1 cellular context compared by ENCODE assay signal in the genomic region with DNA sequence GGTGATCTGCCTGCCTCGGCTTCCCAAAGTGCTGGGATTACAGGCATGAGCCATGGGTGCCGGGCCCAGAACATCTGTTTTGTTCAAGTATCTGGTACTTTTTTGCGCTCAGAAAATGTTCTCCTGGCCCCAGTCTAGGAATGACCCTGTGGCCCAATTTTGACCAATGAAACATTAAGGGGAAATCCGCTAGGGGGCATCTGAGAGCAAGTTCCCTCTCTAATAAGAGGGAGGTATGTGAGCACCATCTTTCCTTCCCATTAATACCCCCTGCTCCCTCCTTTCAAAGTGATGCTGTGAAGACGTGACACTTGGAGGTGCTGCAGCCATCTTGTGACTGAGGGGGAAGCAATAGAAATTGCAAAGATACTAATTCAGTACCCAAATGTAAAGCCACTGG.
TF ChIP-seq lines count a peak whose summit lies in the region.

No MANE protein-coding gene starts in this region.

TF ChIP-seq in GM23338, 12 proteins besides CTCF, POLR2A, EP300 and RAD21 (continued from another document):
- TF ChIP-seq, protein P1, sequence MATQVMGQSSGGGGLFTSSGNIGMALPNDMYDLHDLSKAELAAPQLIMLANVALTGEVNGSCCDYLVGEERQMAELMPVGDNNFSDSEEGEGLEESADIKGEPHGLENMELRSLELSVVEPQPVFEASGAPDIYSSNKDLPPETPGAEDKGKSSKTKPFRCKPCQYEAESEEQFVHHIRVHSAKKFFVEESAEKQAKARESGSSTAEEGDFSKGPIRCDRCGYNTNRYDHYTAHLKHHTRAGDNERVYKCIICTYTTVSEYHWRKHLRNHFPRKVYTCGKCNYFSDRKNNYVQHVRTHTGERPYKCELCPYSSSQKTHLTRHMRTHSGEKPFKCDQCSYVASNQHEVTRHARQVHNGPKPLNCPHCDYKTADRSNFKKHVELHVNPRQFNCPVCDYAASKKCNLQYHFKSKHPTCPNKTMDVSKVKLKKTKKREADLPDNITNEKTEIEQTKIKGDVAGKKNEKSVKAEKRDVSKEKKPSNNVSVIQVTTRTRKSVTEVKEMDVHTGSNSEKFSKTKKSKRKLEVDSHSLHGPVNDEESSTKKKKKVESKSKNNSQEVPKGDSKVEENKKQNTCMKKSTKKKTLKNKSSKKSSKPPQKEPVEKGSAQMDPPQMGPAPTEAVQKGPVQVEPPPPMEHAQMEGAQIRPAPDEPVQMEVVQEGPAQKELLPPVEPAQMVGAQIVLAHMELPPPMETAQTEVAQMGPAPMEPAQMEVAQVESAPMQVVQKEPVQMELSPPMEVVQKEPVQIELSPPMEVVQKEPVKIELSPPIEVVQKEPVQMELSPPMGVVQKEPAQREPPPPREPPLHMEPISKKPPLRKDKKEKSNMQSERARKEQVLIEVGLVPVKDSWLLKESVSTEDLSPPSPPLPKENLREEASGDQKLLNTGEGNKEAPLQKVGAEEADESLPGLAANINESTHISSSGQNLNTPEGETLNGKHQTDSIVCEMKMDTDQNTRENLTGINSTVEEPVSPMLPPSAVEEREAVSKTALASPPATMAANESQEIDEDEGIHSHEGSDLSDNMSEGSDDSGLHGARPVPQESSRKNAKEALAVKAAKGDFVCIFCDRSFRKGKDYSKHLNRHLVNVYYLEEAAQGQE (IDR thresholded peaks at IDR 0.05; ENCODE audit: unreplicated experiment): no peak
- TF ChIP-seq NANOG (IDR thresholded peaks at IDR 0.05; ENCODE audit: borderline replicate concordance) (no peak), ZNF462 (CRISPR knock-in tag; IDR thresholded peaks at IDR 0.05) (no peak), STAT1 (IDR thresholded peaks at IDR 0.05; ENCODE audit: unreplicated experiment) (no peak), EZH2phosphoT487 (IDR thresholded peaks at IDR 0.05; ENCODE audit: unreplicated experiment) (no peak), CREB1 (CRISPR knock-in tag; IDR thresholded peaks at IDR 0.05; ENCODE audit: low read depth) (no peak), ETS1 (IDR thresholded peaks at IDR 0.05) (no peak)
